ENCODE assay signal across 22 cellular contexts in the genomic region with DNA sequence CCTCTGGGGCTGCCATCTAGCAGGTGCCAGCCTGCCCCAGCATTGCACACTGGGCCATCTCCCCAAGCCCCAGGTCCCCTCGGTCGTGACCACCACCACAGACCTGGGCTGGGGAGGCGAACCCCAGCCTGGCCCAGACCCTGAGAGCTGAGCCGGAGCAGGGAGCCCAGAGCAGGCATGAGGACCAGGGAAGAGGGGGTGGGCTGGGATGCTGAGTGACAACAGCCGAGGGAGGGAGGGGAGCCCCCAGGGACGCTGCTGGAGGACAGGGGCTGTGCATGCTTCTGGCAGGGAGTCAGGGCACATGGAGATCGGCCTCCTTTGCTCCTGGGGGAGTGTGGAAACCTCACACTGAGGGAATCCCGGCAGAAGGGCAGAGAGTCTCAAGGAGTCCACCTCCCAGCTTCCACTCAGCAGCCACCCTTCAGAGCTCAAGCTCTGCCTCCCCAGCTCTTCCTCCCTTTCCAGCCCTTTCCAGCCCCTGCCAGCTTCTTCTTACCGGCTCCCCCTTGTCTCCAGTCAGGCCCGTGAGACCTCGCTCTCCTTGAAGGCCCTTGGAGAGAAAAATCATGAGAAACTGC. TPM values are rescaled to one million over a fixed set of nuclear protein-coding genes. Genes with fewer than 3 reads are reported as not detected.
"Had no signal": no experiment of that assay in that cellular context is flagged by ENCODE, and none has a peak within 500 bp of the region (broad histone marks: within the 10 kb centered on the region; RNA-seq: fewer than 3 reads in every experiment).

No MANE protein-coding gene starts in this region.

- ATAC-seq: activated CD4-positive, alpha-beta T cell treated with anti-CD3 and anti-CD28 coated beads for 36 hours; body of pancreas; heart left ventricle; left colon; naive thymus-derived CD4-positive, alpha-beta T cell had no signal

- H3K27me3 ChIP-seq: body of pancreas had no signal

- H3K9me3 ChIP-seq: body of pancreas, heart left ventricle, neutrophil had no signal

- FAIRE-seq: frontal cortex had no signal

- H3K36me3 ChIP-seq: neutrophil had no signal

- H3K4me3 ChIP-seq: body of pancreas, heart left ventricle, lung had no signal

- DNase-seq: activated CD4-positive, alpha-beta memory T cell treated with anti-CD3 and anti-CD28 coated beads for 36 hours; activated CD4-positive, alpha-beta T cell treated with anti-CD3 and anti-CD28 coated beads for 36 hours; activated naive CD4-positive, alpha-beta T cell treated with anti-CD3 and anti-CD28 coated beads, Interleukin-2, amount 50 U/mL, for 16 hours; activated T-cell treated with anti-CD3 and anti-CD28 coated beads, Interleukin-2, amount 50 U/mL, for 24 hours; amniotic stem cell; body of pancreas; effector memory CD4-positive, alpha-beta T cell; left colon; naive thymus-derived CD4-positive, alpha-beta T cell; retina; stimulated activated CD4-positive, alpha-beta T cell treated with anti-CD3 and anti-CD28 coated beads, Interleukin-15, amount 100 ng/mL, for 24 hours; stimulated activated CD4-positive, alpha-beta T cell treated with anti-CD3 and anti-CD28 coated beads, Interleukin-4, amount 100 ng/mL, for 24 hours; stimulated activated naive CD4-positive, alpha-beta T cell; substantia nigra; T-helper 1 cell; T1000; trophoblast cell had no signal

- H3K27ac ChIP-seq: neutrophil had no signal

RNA-seq across cellular contexts. Expression of a gene that starts 50.9 kb away (rescaled TPM):
- total RNA-seq: activated CD4-positive, alpha-beta memory T cell treated with anti-CD3 and anti-CD28 coated beads for 36 hours; activated CD4-positive, alpha-beta T cell treated with anti-CD3 and anti-CD28 coated beads for 36 hours; body of pancreas; naive thymus-derived CD4-positive, alpha-beta T cell; skeletal muscle tissue had no signal
- polyA plus RNA-seq: naive thymus-derived CD4-positive, alpha-beta T cell had no signal
